Comparison of ENCODE assay signal across 19 cellular contexts in genomic region chr3:175573226-175573625, GRCh38.
"Had no signal": no experiment of that assay in that cellular context is flagged by ENCODE, and none has a peak within 500 bp of the region (broad histone marks: within the 10 kb centered on the region; RNA-seq: fewer than 3 reads in every experiment).

No MANE protein-coding gene starts in this region.

- DNase-seq: effector memory CD4-positive, alpha-beta T cell; foreskin keratinocyte; heart left ventricle; hippocampal formation; kidney glomerular epithelial cell; mammary epithelial cell; mucosa of descending colon; naive thymus-derived CD8-positive, alpha-beta T cell; ovary; right cardiac atrium; small intestine; stimulated activated CD4-positive, alpha-beta T cell treated with anti-CD3 and anti-CD28 coated beads, Interleukin-12 subunit alpha, Interleukin-12 subunit beta, amount 100 ng/mL, for 4 hours; stimulated activated naive CD4-positive, alpha-beta T cell; stomach; substantia nigra; trophoblast cell had no signal

- H3K4me3 ChIP-seq: esophagus muscularis mucosa, heart left ventricle, mucosa of descending colon, ovary, stomach had no signal

- H3K4me1 ChIP-seq: esophagus muscularis mucosa, heart left ventricle, stomach had no signal

- ATAC-seq: foreskin keratinocyte; heart left ventricle; left lobe of liver; mucosa of descending colon; naive thymus-derived CD8-positive, alpha-beta T cell; right cardiac atrium had no signal

- H3K4me1 Mint-ChIP-seq: naive thymus-derived CD8-positive, alpha-beta T cell had no signal

- H3K27ac ChIP-seq: epithelial cell of prostate, esophagus muscularis mucosa, foreskin keratinocyte, heart left ventricle, ovary, stomach had no signal

- H3K36me3 ChIP-seq: esophagus muscularis mucosa, heart left ventricle, ovary, stomach had no signal

- H3K36me3 Mint-ChIP-seq: naive thymus-derived CD8-positive, alpha-beta T cell had no signal

- H3K4me3 Mint-ChIP-seq: naive thymus-derived CD8-positive, alpha-beta T cell had no signal

- H3K27ac Mint-ChIP-seq: naive thymus-derived CD8-positive, alpha-beta T cell had no signal

- H3K9me3 ChIP-seq: esophagus muscularis mucosa, heart left ventricle, mucosa of descending colon, ovary, stomach had no signal

- H3K27me3 Mint-ChIP-seq: naive thymus-derived CD8-positive, alpha-beta T cell had no signal

- H3K27me3 ChIP-seq: esophagus muscularis mucosa, foreskin keratinocyte, heart left ventricle, ovary, stomach had no signal
